In genomic region chr2:118857677-118858484, GRCh38 we compare ENCODE assay signal across 24 cellular contexts. TPM values are rescaled to one million over a fixed set of nuclear protein-coding genes. Genes with fewer than 3 reads are reported as not detected.
DNase-seq lines count a peak whose midpoint lies in the region; ATAC-seq and TF ChIP-seq lines count a peak whose summit lies in the region.
"Had no signal": no experiment of that assay in that cellular context is flagged by ENCODE, and none has a peak within 500 bp of the region (broad histone marks: within the 10 kb centered on the region; RNA-seq: fewer than 3 reads in every experiment).

No MANE protein-coding gene starts in this region.

- no peak for TF ChIP-seq CTCF in spleen (IDR thresholded peaks at IDR 0.05 in 8 of 11, conservative IDR thresholded peaks at IDR 0.05 in 3 of 11)

- H3K9ac ChIP-seq in adipocyte (ENCODE audit: low read length) = peak overlapping the region; percentile 31

- H3K36me3 Mint-ChIP-seq in activated naive CD4-positive, alpha-beta T cell treated with anti-CD3 and anti-CD28 coated beads, Interleukin-2, amount 10 ng/mL, durations not matched to agents 7 days and 5 days = peaks cover 2% of the 10 kb centered on the region

- WGBS in spleen, 5 donors = 4 to 9% (median 6%) methylated on average over 49 to 52 of the region's 52 CpGs

- H3K4me3 Mint-ChIP-seq in activated naive CD4-positive, alpha-beta T cell treated with anti-CD3 and anti-CD28 coated beads, Interleukin-2, amount 10 ng/mL, durations not matched to agents 7 days and 5 days = no peak overlapping the region
- H3K4me3 Mint-ChIP-seq: activated T-helper 1 cell treated with anti-CD3 and anti-CD28 coated beads, Interleukin-12 subunit alpha, Interleukin-12 subunit beta, Interleukin-2, Interleukin-4 antibody, amounts not matched to agents 30 ng/mL and 10 ng/mL and 1 ng/mL, durations not matched to agents 14 hours and 24 hours and 36 hours; HFFc6; T-helper 1 cell treated with Interleukin-12 subunit alpha and Interleukin-12 subunit beta and Interleukin-4 antibody, amounts not matched to agents 30 μg/mL and 1 μg/mL, for 36 hours had no signal

- no peak for TF ChIP-seq POLR2A in spleen (IDR thresholded peaks at IDR 0.05)

- H3K9me3 Mint-ChIP-seq in activated naive CD4-positive, alpha-beta T cell treated with anti-CD3 and anti-CD28 coated beads, Interleukin-2, amount 10 ng/mL, durations not matched to agents 7 days and 5 days = no peaks in the 10 kb centered on the region
- H3K9me3 Mint-ChIP-seq: activated T-helper 1 cell treated with anti-CD3 and anti-CD28 coated beads, Interleukin-12 subunit alpha, Interleukin-12 subunit beta, Interleukin-2, Interleukin-4 antibody, amounts not matched to agents 30 ng/mL and 10 ng/mL and 1 ng/mL, durations not matched to agents 14 hours and 24 hours and 36 hours; HFFc6; T-helper 1 cell treated with Interleukin-12 subunit alpha and Interleukin-12 subunit beta and Interleukin-4 antibody, amounts not matched to agents 30 μg/mL and 1 μg/mL, for 36 hours had no signal

- peaks cover 35% of the 10 kb centered on the region for H3K4me1 ChIP-seq in adipocyte (ENCODE audit: control insufficient read depth, insufficient read depth, low read length)
- peaks cover 11 to 58% (median 45%) of the 10 kb centered on the region in 6 donors for H3K4me1 ChIP-seq in spleen
- H3K4me1 ChIP-seq: SJCRH30 had no signal

- H3K27ac Mint-ChIP-seq in activated naive CD4-positive, alpha-beta T cell treated with anti-CD3 and anti-CD28 coated beads, Interleukin-2, amount 10 ng/mL, durations not matched to agents 7 days and 5 days = peak overlapping the region; percentile 55
- H3K27ac Mint-ChIP-seq: activated T-helper 1 cell treated with anti-CD3 and anti-CD28 coated beads, Interleukin-12 subunit alpha, Interleukin-12 subunit beta, Interleukin-2, Interleukin-4 antibody, amounts not matched to agents 30 ng/mL and 10 ng/mL and 1 ng/mL, durations not matched to agents 14 hours and 24 hours and 36 hours; HFFc6; T-helper 1 cell treated with Interleukin-12 subunit alpha and Interleukin-12 subunit beta and Interleukin-4 antibody, amounts not matched to agents 30 μg/mL and 1 μg/mL, for 36 hours had no signal

- H3K27me3 ChIP-seq in adipocyte (replicated peaks; ENCODE audit: control insufficient read depth, insufficient read depth, low read length) (peaks cover 37% of the 10 kb centered on the region), spleen (replicated peaks in 1 of 7) (peaks cover 12 to 100% (median 84%) of the 10 kb centered on the region in 7 donors)
- H3K27me3 ChIP-seq: ovary had no signal

- intact Hi-C loops in spleen (cut with DNase I; ENCODE audit: low total_unique reads) = no loop called here

- DNase-seq in activated naive CD4-positive, alpha-beta T cell treated with anti-CD3 and anti-CD28 coated beads, Interleukin-2, amount 10 ng/mL, durations not matched to agents 7 days and 5 days = no peak
- DNase-seq in activated naive CD4-positive, alpha-beta T cell treated with anti-CD3 and anti-CD28 coated beads, Interleukin-2, amount 50 U/mL, for 16 hours = no peak
- no peak for DNase-seq in adipocyte (ENCODE audit: low read depth)
- peak; percentile 15 for DNase-seq in left kidney (ENCODE audit: low read depth, low spot score)
- DNase-seq in spleen = peak; percentile 73
- no peak for DNase-seq in GOT3 (lab: John Stamatoyannopoulos, UW)
- DNase-seq: GF-D8, HFFc6, left ventricle myocardium superior, NCI-H1694 treated with DMSO at 0.1 percent for 48 hours, ovary, sigmoid colon, SJCRH30 had no signal

- no peak overlapping the region for H3K27ac ChIP-seq in spleen
- H3K27ac ChIP-seq: C4-2B, HL-60, ovary, sigmoid colon, SJCRH30 had no signal

- CTCF ChIA-PET in activated naive CD4-positive, alpha-beta T cell treated with anti-CD3 and anti-CD28 coated beads, Interleukin-2, amount 10 ng/mL, durations not matched to agents 7 days and 5 days (lab: Charles Lee) = interaction anchor here (0.8 to 1.8 kb wide), 2 partner anchors 24 to 636 kb away, joined by 3 to 7 read pairs; no protein-coding TSS in a partner anchor

- H3K9me3 ChIP-seq in adipocyte (ENCODE audit: control insufficient read depth, low read length) (no peaks in the 10 kb centered on the region), spleen (no peaks in the 10 kb centered on the region)
- H3K9me3 ChIP-seq: ovary, sigmoid colon, SJCRH30 had no signal

- H3K27me3 Mint-ChIP-seq in activated naive CD4-positive, alpha-beta T cell treated with anti-CD3 and anti-CD28 coated beads, Interleukin-2, amount 10 ng/mL, durations not matched to agents 7 days and 5 days = peaks cover 93% of the 10 kb centered on the region

- H3K4me3 ChIP-seq in adipocyte (ENCODE audit: low read length) (peak overlapping the region; percentile 58), spleen (peak overlapping the region in 2 of 8 donors; percentile 10 to 62)
- H3K4me3 ChIP-seq: K562, ovary, sigmoid colon, SJCRH30 had no signal

- H3K4me1 Mint-ChIP-seq in activated naive CD4-positive, alpha-beta T cell treated with anti-CD3 and anti-CD28 coated beads, Interleukin-2, amount 10 ng/mL, durations not matched to agents 7 days and 5 days = peaks cover 10% of the 10 kb centered on the region

- H3K36me3 ChIP-seq in adipocyte (ENCODE audit: control insufficient read depth, insufficient read depth, low read length, severe bottlenecking) (no peaks in the 10 kb centered on the region), spleen (no peaks in the 10 kb centered on the region)
- H3K36me3 ChIP-seq: ovary, sigmoid colon, SJCRH30 had no signal

- no peak for ATAC-seq in GM21717 (IDR thresholded peaks at IDR 0.05; ENCODE audit: unreplicated experiment)
- no peak for ATAC-seq in GM18909 (IDR thresholded peaks at IDR 0.05; ENCODE audit: poor library complexity, unreplicated experiment)
- ATAC-seq: K562, left ventricle myocardium superior had no signal

RNA-seq across cellular contexts. Expression of gene EN1, which starts 10.4 kb away (rescaled TPM):
- total RNA-seq in spleen = not detected
- polyA plus RNA-seq in spleen = not detected
- total RNA-seq: A673; activated T-helper 1 cell treated with anti-CD3 and anti-CD28 coated beads, Interleukin-12 subunit alpha, Interleukin-12 subunit beta, Interleukin-2, Interleukin-4 antibody, amounts not matched to agents 30 ng/mL and 10 ng/mL and 1 ng/mL, durations not matched to agents 14 hours and 24 hours and 36 hours; dermis microvascular lymphatic vessel endothelial cell; HFFc6; left ventricle myocardium superior; ovary; sigmoid colon; SJCRH30; urinary bladder had no signal
- polyA plus RNA-seq: esophagus, ovary, sigmoid colon, urinary bladder had no signal

Comparison
In these comparisons a context has a peak if more than half of its experiments do, and no peak if none do; other contexts are left out.
1. DNase-seq: peak in left kidney (single experiment) and spleen (single experiment); none in activated naive CD4-positive, alpha-beta T cell treated with anti-CD3 and anti-CD28 coated beads, Interleukin-2, amount 10 ng/mL, durations not matched to agents 7 days and 5 days (single experiment), activated naive CD4-positive, alpha-beta T cell treated with anti-CD3 and anti-CD28 coated beads, Interleukin-2, amount 50 U/mL, for 16 hours (single experiment), adipocyte (single experiment) and GOT3 (single experiment).